Comparison of ENCODE assay signal across 1 cellular context in genomic region chr10:75950307-75950706, GRCh38.
TF ChIP-seq lines count a peak whose summit lies in the region.

No MANE protein-coding gene starts in this region.

TF ChIP-seq in HepG2, 621 proteins besides CTCF, POLR2A, EP300 and RAD21 (continued from another document and continues in another):
- TF ChIP-seq HNRNPUL1 (IDR thresholded peaks at IDR 0.05; ENCODE audit: low read depth, low read length) (no peak), ZNF121 (CRISPR knock-in tag; IDR thresholded peaks at IDR 0.05) (no peak), KLF16 (CRISPR knock-in tag; IDR thresholded peaks at IDR 0.05) (no peak), ZBTB3 (CRISPR knock-in tag; IDR thresholded peaks at IDR 0.05; ENCODE audit: borderline replicate concordance, low read depth) (no peak), EZH2 (conservative IDR thresholded peaks at IDR 0.05; ENCODE audit: low read depth, low read length) (no peak), MZF1 (CRISPR knock-in tag; IDR thresholded peaks at IDR 0.05; ENCODE audit: borderline replicate concordance) (no peak), ZNF776 (CRISPR knock-in tag; IDR thresholded peaks at IDR 0.05) (no peak), RBM22 (optimal IDR thresholded peaks at IDR 0.05; ENCODE audit: low read length) (no peak), ZNF609 (CRISPR knock-in tag; IDR thresholded peaks at IDR 0.05; ENCODE audit: borderline replicate concordance) (no peak), TEAD3 (CRISPR knock-in tag; optimal IDR thresholded peaks at IDR 0.05; ENCODE audit: borderline replicate concordance) (peak; percentile 90), ZNF670 (CRISPR knock-in tag; IDR thresholded peaks at IDR 0.05; ENCODE audit: borderline replicate concordance) (no peak), ZNF724P (CRISPR knock-in tag; IDR thresholded peaks at IDR 0.05; ENCODE audit: borderline replicate concordance) (no peak), SMAD3 (CRISPR knock-in tag; IDR thresholded peaks at IDR 0.05) (no peak), KAT2B (IDR thresholded peaks at IDR 0.05; ENCODE audit: borderline replicate concordance, low read depth, low read length) (no peak), RARA (CRISPR knock-in tag; IDR thresholded peaks at IDR 0.05) (peak; percentile 61), SALL1 (CRISPR knock-in tag; IDR thresholded peaks at IDR 0.05) (0 out of 2 replicates have a peak, but pooled peaks have one; percentile 20), ZNF143 (CRISPR knock-in tag; IDR thresholded peaks at IDR 0.05) (no peak), MED1 (CRISPR knock-in tag; IDR thresholded peaks at IDR 0.05) (peak; percentile 80), ZNF292 (CRISPR knock-in tag; IDR thresholded peaks at IDR 0.05; ENCODE audit: borderline replicate concordance, low read depth) (no peak), ZNF343 (CRISPR knock-in tag; IDR thresholded peaks at IDR 0.05) (no peak), ZNF160 (CRISPR knock-in tag; IDR thresholded peaks at IDR 0.05) (no peak), MAZ (IDR thresholded peaks at IDR 0.05; ENCODE audit: borderline replicate concordance, low read depth, low read length) (no peak), MAZ (CRISPR knock-in tag; IDR thresholded peaks at IDR 0.05; ENCODE audit: low read depth) (no peak), ZNF747 (CRISPR knock-in tag; IDR thresholded peaks at IDR 0.05; ENCODE audit: borderline replicate concordance) (no peak), GATAD2A (CRISPR knock-in tag; IDR thresholded peaks at IDR 0.05) (peak; percentile 13; the same call in 1 of the 2 replicates), KAT7 (CRISPR knock-in tag; IDR thresholded peaks at IDR 0.05; ENCODE audit: borderline replicate concordance) (no peak), ZNF709 (CRISPR knock-in tag; IDR thresholded peaks at IDR 0.05) (no peak), SOX13 (IDR thresholded peaks at IDR 0.05) (no peak), SOX13 (CRISPR knock-in tag; conservative IDR thresholded peaks at IDR 0.05 in 1 of 2, IDR thresholded peaks at IDR 0.05 in 1 of 2) (0 out of 4 replicates have a peak, but pooled peaks of 1 of the 2 experiments have one; percentile 19), ZNF564 (CRISPR knock-in tag; IDR thresholded peaks at IDR 0.05) (no peak), CHCHD3 (CRISPR knock-in tag; IDR thresholded peaks at IDR 0.05) (no peak), ETV6 (CRISPR knock-in tag; conservative IDR thresholded peaks at IDR 0.05) (no peak), SPEN (CRISPR knock-in tag; IDR thresholded peaks at IDR 0.05; ENCODE audit: low read depth) (no peak), BCL6 (CRISPR knock-in tag; IDR thresholded peaks at IDR 0.05) (0 out of 2 replicates have a peak, but pooled peaks have one; percentile 12), FOXA3 (CRISPR knock-in tag; IDR thresholded peaks at IDR 0.05) (peak; percentile 15; the same call in 1 of the 2 replicates), ZNF225 (CRISPR knock-in tag; IDR thresholded peaks at IDR 0.05) (no peak), FOXK1 (CRISPR knock-in tag; IDR thresholded peaks at IDR 0.05; ENCODE audit: borderline replicate concordance, low read depth) (no peak)
- TF ChIP-seq, protein P1, sequence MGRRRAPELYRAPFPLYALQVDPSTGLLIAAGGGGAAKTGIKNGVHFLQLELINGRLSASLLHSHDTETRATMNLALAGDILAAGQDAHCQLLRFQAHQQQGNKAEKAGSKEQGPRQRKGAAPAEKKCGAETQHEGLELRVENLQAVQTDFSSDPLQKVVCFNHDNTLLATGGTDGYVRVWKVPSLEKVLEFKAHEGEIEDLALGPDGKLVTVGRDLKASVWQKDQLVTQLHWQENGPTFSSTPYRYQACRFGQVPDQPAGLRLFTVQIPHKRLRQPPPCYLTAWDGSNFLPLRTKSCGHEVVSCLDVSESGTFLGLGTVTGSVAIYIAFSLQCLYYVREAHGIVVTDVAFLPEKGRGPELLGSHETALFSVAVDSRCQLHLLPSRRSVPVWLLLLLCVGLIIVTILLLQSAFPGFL (CRISPR knock-in tag; IDR thresholded peaks at IDR 0.05) = no peak
- TF ChIP-seq, protein P2, sequence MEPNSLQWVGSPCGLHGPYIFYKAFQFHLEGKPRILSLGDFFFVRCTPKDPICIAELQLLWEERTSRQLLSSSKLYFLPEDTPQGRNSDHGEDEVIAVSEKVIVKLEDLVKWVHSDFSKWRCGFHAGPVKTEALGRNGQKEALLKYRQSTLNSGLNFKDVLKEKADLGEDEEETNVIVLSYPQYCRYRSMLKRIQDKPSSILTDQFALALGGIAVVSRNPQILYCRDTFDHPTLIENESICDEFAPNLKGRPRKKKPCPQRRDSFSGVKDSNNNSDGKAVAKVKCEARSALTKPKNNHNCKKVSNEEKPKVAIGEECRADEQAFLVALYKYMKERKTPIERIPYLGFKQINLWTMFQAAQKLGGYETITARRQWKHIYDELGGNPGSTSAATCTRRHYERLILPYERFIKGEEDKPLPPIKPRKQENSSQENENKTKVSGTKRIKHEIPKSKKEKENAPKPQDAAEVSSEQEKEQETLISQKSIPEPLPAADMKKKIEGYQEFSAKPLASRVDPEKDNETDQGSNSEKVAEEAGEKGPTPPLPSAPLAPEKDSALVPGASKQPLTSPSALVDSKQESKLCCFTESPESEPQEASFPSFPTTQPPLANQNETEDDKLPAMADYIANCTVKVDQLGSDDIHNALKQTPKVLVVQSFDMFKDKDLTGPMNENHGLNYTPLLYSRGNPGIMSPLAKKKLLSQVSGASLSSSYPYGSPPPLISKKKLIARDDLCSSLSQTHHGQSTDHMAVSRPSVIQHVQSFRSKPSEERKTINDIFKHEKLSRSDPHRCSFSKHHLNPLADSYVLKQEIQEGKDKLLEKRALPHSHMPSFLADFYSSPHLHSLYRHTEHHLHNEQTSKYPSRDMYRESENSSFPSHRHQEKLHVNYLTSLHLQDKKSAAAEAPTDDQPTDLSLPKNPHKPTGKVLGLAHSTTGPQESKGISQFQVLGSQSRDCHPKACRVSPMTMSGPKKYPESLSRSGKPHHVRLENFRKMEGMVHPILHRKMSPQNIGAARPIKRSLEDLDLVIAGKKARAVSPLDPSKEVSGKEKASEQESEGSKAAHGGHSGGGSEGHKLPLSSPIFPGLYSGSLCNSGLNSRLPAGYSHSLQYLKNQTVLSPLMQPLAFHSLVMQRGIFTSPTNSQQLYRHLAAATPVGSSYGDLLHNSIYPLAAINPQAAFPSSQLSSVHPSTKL (CRISPR knock-in tag; IDR thresholded peaks at IDR 0.05) = peak; percentile 30; the same call in 1 of the 2 replicates
- TF ChIP-seq, protein P3, sequence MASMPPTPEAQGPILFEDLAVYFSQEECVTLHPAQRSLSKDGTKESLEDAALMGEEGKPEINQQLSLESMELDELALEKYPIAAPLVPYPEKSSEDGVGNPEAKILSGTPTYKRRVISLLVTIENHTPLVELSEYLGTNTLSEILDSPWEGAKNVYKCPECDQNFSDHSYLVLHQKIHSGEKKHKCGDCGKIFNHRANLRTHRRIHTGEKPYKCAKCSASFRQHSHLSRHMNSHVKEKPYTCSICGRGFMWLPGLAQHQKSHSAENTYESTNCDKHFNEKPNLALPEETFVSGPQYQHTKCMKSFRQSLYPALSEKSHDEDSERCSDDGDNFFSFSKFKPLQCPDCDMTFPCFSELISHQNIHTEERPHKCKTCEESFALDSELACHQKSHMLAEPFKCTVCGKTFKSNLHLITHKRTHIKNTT (CRISPR knock-in tag; IDR thresholded peaks at IDR 0.05) = no peak
- TF ChIP-seq, protein P4, sequence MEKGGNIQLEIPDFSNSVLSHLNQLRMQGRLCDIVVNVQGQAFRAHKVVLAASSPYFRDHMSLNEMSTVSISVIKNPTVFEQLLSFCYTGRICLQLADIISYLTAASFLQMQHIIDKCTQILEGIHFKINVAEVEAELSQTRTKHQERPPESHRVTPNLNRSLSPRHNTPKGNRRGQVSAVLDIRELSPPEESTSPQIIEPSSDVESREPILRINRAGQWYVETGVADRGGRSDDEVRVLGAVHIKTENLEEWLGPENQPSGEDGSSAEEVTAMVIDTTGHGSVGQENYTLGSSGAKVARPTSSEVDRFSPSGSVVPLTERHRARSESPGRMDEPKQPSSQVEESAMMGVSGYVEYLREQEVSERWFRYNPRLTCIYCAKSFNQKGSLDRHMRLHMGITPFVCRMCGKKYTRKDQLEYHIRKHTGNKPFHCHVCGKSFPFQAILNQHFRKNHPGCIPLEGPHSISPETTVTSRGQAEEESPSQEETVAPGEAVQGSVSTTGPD (CRISPR knock-in tag; IDR thresholded peaks at IDR 0.05) = no peak
- TF ChIP-seq, protein P5, sequence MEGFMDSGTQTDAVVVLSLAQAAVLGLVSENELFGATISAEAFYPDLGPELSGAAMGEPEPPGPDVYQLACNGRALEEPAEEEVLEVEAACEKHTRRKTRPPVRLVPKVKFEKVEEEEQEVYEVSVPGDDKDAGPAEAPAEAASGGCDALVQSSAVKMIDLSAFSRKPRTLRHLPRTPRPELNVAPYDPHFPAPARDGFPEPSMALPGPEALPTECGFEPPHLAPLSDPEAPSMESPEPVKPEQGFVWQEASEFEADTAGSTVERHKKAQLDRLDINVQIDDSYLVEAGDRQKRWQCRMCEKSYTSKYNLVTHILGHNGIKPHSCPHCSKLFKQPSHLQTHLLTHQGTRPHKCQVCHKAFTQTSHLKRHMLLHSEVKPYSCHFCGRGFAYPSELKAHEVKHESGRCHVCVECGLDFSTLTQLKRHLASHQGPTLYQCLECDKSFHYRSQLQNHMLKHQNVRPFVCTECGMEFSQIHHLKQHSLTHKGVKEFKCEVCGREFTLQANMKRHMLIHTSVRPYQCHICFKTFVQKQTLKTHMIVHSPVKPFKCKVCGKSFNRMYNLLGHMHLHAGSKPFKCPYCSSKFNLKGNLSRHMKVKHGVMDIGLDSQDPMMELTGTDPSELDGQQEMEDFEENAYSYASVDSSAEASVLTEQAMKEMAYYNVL (CRISPR knock-in tag; IDR thresholded peaks at IDR 0.05; ENCODE audit: borderline replicate concordance) = no peak
- TF ChIP-seq, protein P6, sequence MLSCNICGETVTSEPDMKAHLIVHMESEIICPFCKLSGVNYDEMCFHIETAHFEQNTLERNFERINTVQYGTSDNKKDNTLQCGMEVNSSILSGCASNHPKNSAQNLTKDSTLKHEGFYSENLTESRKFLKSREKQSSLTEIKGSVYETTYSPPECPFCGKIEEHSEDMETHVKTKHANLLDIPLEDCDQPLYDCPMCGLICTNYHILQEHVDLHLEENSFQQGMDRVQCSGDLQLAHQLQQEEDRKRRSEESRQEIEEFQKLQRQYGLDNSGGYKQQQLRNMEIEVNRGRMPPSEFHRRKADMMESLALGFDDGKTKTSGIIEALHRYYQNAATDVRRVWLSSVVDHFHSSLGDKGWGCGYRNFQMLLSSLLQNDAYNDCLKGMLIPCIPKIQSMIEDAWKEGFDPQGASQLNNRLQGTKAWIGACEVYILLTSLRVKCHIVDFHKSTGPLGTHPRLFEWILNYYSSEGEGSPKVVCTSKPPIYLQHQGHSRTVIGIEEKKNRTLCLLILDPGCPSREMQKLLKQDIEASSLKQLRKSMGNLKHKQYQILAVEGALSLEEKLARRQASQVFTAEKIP (CRISPR knock-in tag; IDR thresholded peaks at IDR 0.05; ENCODE audit: borderline replicate concordance) = no peak
- TF ChIP-seq, protein P7, sequence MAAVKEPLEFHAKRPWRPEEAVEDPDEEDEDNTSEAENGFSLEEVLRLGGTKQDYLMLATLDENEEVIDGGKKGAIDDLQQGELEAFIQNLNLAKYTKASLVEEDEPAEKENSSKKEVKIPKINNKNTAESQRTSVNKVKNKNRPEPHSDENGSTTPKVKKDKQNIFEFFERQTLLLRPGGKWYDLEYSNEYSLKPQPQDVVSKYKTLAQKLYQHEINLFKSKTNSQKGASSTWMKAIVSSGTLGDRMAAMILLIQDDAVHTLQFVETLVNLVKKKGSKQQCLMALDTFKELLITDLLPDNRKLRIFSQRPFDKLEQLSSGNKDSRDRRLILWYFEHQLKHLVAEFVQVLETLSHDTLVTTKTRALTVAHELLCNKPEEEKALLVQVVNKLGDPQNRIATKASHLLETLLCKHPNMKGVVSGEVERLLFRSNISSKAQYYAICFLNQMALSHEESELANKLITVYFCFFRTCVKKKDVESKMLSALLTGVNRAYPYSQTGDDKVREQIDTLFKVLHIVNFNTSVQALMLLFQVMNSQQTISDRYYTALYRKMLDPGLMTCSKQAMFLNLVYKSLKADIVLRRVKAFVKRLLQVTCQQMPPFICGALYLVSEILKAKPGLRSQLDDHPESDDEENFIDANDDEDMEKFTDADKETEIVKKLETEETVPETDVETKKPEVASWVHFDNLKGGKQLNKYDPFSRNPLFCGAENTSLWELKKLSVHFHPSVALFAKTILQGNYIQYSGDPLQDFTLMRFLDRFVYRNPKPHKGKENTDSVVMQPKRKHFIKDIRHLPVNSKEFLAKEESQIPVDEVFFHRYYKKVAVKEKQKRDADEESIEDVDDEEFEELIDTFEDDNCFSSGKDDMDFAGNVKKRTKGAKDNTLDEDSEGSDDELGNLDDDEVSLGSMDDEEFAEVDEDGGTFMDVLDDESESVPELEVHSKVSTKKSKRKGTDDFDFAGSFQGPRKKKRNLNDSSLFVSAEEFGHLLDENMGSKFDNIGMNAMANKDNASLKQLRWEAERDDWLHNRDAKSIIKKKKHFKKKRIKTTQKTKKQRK (IDR thresholded peaks at IDR 0.05; ENCODE audit: low read length) = no peak
